In the genomic region with DNA sequence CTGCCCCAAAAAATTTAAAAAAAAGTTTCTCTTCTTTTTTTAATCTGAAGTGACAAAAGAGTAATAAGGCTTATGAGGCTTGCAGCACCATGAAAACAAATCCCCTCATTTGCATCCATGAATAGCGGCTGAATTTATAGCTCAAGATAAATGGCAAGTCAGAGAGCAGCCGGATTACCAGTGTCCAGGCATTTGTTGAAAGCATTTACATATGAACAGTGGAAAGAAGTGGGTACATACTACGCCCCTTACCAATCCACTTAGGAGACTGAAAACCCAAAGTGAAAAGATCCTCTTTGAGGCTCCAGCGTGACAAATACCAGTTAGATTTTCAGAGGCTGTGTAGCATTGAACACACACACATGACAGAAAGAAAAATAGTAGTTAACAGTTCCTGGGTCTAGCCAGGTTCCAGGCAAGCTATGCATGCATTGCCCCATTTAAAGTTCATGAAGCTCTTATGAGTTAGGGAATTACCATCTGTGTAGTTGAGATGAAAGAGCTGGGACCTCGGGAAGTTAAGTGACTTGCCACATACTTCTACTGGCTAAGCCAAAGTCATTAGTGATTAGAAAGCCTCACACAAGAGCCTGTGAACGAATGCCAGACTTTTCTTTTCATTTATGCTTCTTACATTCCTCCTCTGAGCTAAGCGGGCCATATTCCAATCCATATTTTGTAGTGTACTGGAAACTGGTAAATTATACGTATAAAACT, we compare ENCODE assay signal across 1 cellular context.
TF ChIP-seq lines count a peak whose summit lies in the region.

No MANE protein-coding gene starts in this region.

TF ChIP-seq in SK-N-SH treated with all-trans-retinoic acid at 6 μM for 48 hours, 23 proteins besides CTCF, POLR2A, EP300 and RAD21 (continued from another document):
- TF ChIP-seq ZC3H10 (CRISPR knock-in tag; IDR thresholded peaks at IDR 0.05), result no peak
- no peak for TF ChIP-seq TCF4 (CRISPR knock-in tag; IDR thresholded peaks at IDR 0.05; ENCODE audit: borderline replicate concordance)
